Comparison of ENCODE assay signal across 11 cellular contexts in the genomic region with DNA sequence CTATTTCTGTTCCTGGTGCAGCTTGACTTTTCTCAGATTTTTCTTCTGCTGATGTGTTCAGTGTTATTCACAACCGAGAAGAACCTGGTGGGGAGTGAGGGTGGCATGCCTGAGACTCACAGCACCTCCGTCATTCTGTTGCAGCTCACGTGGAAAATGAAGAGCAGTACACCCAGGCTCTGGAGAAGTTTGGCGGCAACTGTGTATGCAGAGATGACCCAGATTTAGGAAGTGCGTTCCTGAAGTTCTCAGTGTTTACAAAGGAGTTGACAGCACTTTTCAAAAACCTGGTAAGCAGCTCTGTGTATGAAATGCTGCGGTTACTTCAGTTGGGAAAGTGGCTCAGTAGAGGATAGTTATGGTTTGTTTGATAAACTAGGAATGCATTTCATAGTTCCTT.
"Had no signal": no experiment of that assay in that cellular context is flagged by ENCODE, and none has a peak within 500 bp of the region (broad histone marks: within the 10 kb centered on the region; RNA-seq: fewer than 3 reads in every experiment).

No MANE protein-coding gene starts in this region.

- H3K4me1 ChIP-seq: breast epithelium had no signal

- H3K36me3 ChIP-seq: breast epithelium had no signal

- H3K9me3 ChIP-seq: breast epithelium, upper lobe of left lung had no signal

- DNase-seq: activated CD4-positive, alpha-beta T cell treated with anti-CD3 and anti-CD28 coated beads, Interleukin-2, amount 50 U/mL, for 1 hour; activated CD4-positive, CD25-positive, alpha-beta regulatory T cell; activated T-cell treated with anti-CD3 and anti-CD28 coated beads for 4 hours; effector CD4-positive, alpha-beta T cell; left cardiac atrium; nephron progenitor cell; SIG-M5; T-helper 2 cell; upper lobe of left lung had no signal

- ATAC-seq: activated naive CD4-positive, alpha-beta T cell treated with anti-CD3 and anti-CD28 coated beads, Interleukin-2, amount 50 U/mL, for 72 hours; left cardiac atrium had no signal

- H3K4me3 ChIP-seq: breast epithelium, upper lobe of left lung had no signal

- H3K27ac ChIP-seq: breast epithelium, upper lobe of left lung had no signal

- H3K27me3 ChIP-seq: breast epithelium, upper lobe of left lung had no signal
